ENCODE assay signal across 1 cellular context in genomic region chr9:131774636-131775035, GRCh38.
TF ChIP-seq lines count a peak whose summit lies in the region.

No MANE protein-coding gene starts in this region.

TF ChIP-seq in SK-N-SH, 30 proteins besides CTCF, POLR2A, EP300 and RAD21 (continued from another document):
- no peak for TF ChIP-seq ZBTB33 (IDR thresholded peaks at IDR 0.05; ENCODE audit: borderline replicate concordance, low read depth)
TF ChIP-seq in SK-N-SH: peak in this region for 0.
